10 cellular contexts compared by ENCODE assay signal in the genomic region with DNA sequence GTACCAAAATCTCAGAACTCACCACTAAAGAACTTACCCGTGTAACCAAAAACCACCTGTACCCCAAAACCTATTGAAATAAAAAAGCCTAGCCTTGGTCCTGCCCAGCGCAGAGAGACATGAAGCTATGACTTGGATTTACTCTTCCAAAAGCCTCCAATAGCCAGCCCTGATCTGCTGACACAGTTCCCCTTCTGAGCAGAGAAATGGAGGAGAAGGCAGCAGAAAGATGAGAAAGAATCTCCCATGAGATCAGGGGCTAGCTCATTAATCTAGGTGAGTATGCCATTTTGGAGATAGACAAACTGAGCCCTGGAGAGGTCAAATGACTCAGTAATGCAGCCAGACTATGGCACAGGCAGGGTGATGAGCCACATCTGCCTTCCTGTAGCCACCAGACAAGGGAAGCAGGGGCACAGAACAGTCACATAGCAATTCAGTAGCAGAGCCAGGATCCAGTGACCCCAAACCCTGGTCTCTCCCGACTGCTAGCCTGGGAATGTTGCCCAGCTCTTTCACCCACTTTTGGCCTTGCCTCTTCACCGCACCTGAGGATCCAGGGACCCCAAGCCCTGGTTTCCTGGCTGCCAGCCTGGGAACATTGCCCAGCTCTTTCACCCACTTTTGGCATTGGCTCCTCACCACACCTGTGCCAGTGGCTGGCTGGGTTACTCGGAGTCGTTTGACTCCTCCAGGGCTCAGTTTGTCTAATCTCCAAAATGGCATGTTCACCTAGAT. TPM values are rescaled to one million over a fixed set of nuclear protein-coding genes. Genes with fewer than 3 reads are reported as not detected.
DNase-seq lines count a peak whose midpoint lies in the region; ATAC-seq and TF ChIP-seq lines count a peak whose summit lies in the region.
"Had no signal": no experiment of that assay in that cellular context is flagged by ENCODE, and none has a peak within 500 bp of the region (broad histone marks: within the 10 kb centered on the region; RNA-seq: fewer than 3 reads in every experiment).

No MANE protein-coding gene starts in this region.

- H3K27ac Mint-ChIP-seq in activated T-cell treated with anti-CD3 and anti-CD28 coated beads, Interleukin-2, amount 50 U/mL, for 24 hours, result peak overlapping the region; percentile 86
- H3K27ac Mint-ChIP-seq in activated naive CD8-positive, alpha-beta T cell treated with anti-CD3 and anti-CD28 coated beads for 36 hours, result peak overlapping the region; percentile 80

- peaks cover 0 to 15% (median 5%) of the 10 kb centered on the region in 4 donors for H3K4me1 ChIP-seq in right lobe of liver
- peaks cover 2 to 67% (median 27%) of the 10 kb centered on the region in 5 donors for H3K4me1 ChIP-seq in subcutaneous abdominal adipose tissue (ENCODE audit: control insufficient read depth in 5 of 5, insufficient read depth in 5 of 5, low read length in 5 of 5)

- no peak overlapping the region for H3K4me3 ChIP-seq in right lobe of liver
- H3K4me3 ChIP-seq in subcutaneous abdominal adipose tissue (ENCODE audit: low read depth in 1 of 5, low read length in 5 of 5), result no peak overlapping the region

- no peaks in the 10 kb centered on the region for H3K9me3 Mint-ChIP-seq in activated T-cell treated with anti-CD3 and anti-CD28 coated beads, Interleukin-2, amount 50 U/mL, for 24 hours
- H3K9me3 Mint-ChIP-seq in activated naive CD8-positive, alpha-beta T cell treated with anti-CD3 and anti-CD28 coated beads for 36 hours, result no peaks in the 10 kb centered on the region

- H3K36me3 ChIP-seq in right lobe of liver, result no peaks in the 10 kb centered on the region
- peaks cover 0 to 8% (median 3%) of the 10 kb centered on the region in 5 donors for H3K36me3 ChIP-seq in subcutaneous abdominal adipose tissue (ENCODE audit: control insufficient read depth in 5 of 5, insufficient read depth in 5 of 5, low read length in 5 of 5)

- H3K36me3 Mint-ChIP-seq in activated T-cell treated with anti-CD3 and anti-CD28 coated beads, Interleukin-2, amount 50 U/mL, for 24 hours (ENCODE audit: low read depth), result peaks cover 38% of the 10 kb centered on the region
- H3K36me3 Mint-ChIP-seq in activated naive CD8-positive, alpha-beta T cell treated with anti-CD3 and anti-CD28 coated beads for 36 hours, result peaks cover 30% of the 10 kb centered on the region

- TF ChIP-seq CTCF in right lobe of liver (IDR thresholded peaks at IDR 0.05), result no peak

- H3K9me3 ChIP-seq in right lobe of liver, result no peaks in the 10 kb centered on the region
- no peaks in the 10 kb centered on the region for H3K9me3 ChIP-seq in subcutaneous abdominal adipose tissue (ENCODE audit: control insufficient read depth in 5 of 5, low read length in 5 of 5)

- no peak for TF ChIP-seq POLR2A in right lobe of liver (IDR thresholded peaks at IDR 0.05)

- DNase-seq in activated T-cell treated with anti-CD3 and anti-CD28 coated beads, Interleukin-2, amount 50 U/mL, for 24 hours, result no peak
- DNase-seq in activated T-cell treated with anti-CD3 and anti-CD28 coated beads, Interleukin-2, amount 50 U/mL, for 1 hour, result no peak
- DNase-seq in activated naive CD8-positive, alpha-beta T cell treated with anti-CD3 and anti-CD28 coated beads for 36 hours, result no peak
- DNase-seq in right lobe of liver (peak in 1 of 3 donors; percentile 78), AG08395 (ENCODE audit: low spot score) (no peak)
- no peak for DNase-seq in stimulated activated CD4-positive, alpha-beta T cell treated with anti-CD3 and anti-CD28 coated beads, Interleukin-4, amount 100 ng/mL, for 4 hours
- no peak for DNase-seq in stimulated activated CD4-positive, alpha-beta T cell treated with anti-CD3 and anti-CD28 coated beads, Interleukin-12 subunit alpha, Interleukin-12 subunit beta, amount 100 ng/mL, for 4 hours
- DNase-seq: amniotic stem cell, NCI-H146 had no signal

- H3K9ac ChIP-seq in subcutaneous abdominal adipose tissue (ENCODE audit: low read length in 5 of 5), result peak overlapping the region in 1 of 5 donors; percentile 21

- no peaks in the 10 kb centered on the region for H3K27me3 ChIP-seq in right lobe of liver
- no peaks in the 10 kb centered on the region for H3K27me3 ChIP-seq in subcutaneous abdominal adipose tissue (ENCODE audit: control insufficient read depth in 5 of 5, insufficient read depth in 4 of 5, low read length in 5 of 5)

- intact Hi-C loops in right lobe of liver (cut with DNase I), result no loop called here

- H3K4me3 Mint-ChIP-seq in activated T-cell treated with anti-CD3 and anti-CD28 coated beads, Interleukin-2, amount 50 U/mL, for 24 hours, result no peak overlapping the region
- no peak overlapping the region for H3K4me3 Mint-ChIP-seq in activated naive CD8-positive, alpha-beta T cell treated with anti-CD3 and anti-CD28 coated beads for 36 hours

- peaks cover 40% of the 10 kb centered on the region for H3K4me1 Mint-ChIP-seq in activated T-cell treated with anti-CD3 and anti-CD28 coated beads, Interleukin-2, amount 50 U/mL, for 24 hours (ENCODE audit: low read depth)
- peaks cover 34% of the 10 kb centered on the region for H3K4me1 Mint-ChIP-seq in activated naive CD8-positive, alpha-beta T cell treated with anti-CD3 and anti-CD28 coated beads for 36 hours

- 49% methylated on average over 3 of the region's 6 CpGs for WGBS in right lobe of liver (ENCODE audit: insufficient coverage, low coverage, low lambda C conversion rate, missing lambda C conversion rate)

- H3K27ac ChIP-seq in right lobe of liver, result peak overlapping the region; percentile 10 to 39 (median 34)
- H3K27ac ChIP-seq in subcutaneous abdominal adipose tissue (ENCODE audit: low read depth, low read length), result peak overlapping the region; percentile 80

- H3K27me3 Mint-ChIP-seq in activated T-cell treated with anti-CD3 and anti-CD28 coated beads, Interleukin-2, amount 50 U/mL, for 24 hours, result no peaks in the 10 kb centered on the region
- H3K27me3 Mint-ChIP-seq in activated naive CD8-positive, alpha-beta T cell treated with anti-CD3 and anti-CD28 coated beads for 36 hours, result no peaks in the 10 kb centered on the region

- peak; percentile 11 to 56 (median 38) for ATAC-seq in right lobe of liver

RNA-seq across cellular contexts. Expression of a gene that starts 7.2 kb away (rescaled TPM):
- 1 to 10 TPM; 3.3 to 3.9 TPM for total RNA-seq in activated naive CD8-positive, alpha-beta T cell treated with anti-CD3 and anti-CD28 coated beads for 36 hours
- total RNA-seq in right lobe of liver, result 10 to 100 TPM in 3 of 6 experiments, 1 to 10 TPM in 3; 2.0 to 43.3 (median 16.6) TPM

RNA-seq across cellular contexts. Expression of a gene that starts 56.7 kb away (rescaled TPM):
- total RNA-seq in activated naive CD8-positive, alpha-beta T cell treated with anti-CD3 and anti-CD28 coated beads for 36 hours, result 100 to 1,000 TPM; 315 to 324 TPM
- total RNA-seq in right lobe of liver, result 10 to 100 TPM; 56.9 to 86.9 (median 63.4) TPM
